In genomic region chr12:124992874-124993567, GRCh38 we compare ENCODE assay signal across 8 cellular contexts. TPM values are rescaled to one million over a fixed set of nuclear protein-coding genes. Genes with fewer than 3 reads are reported as not detected.
DNase-seq lines count a peak whose midpoint lies in the region; ATAC-seq and TF ChIP-seq lines count a peak whose summit lies in the region.

No MANE protein-coding gene starts in this region.

- H2BK120ac ChIP-seq in trophoblast cell (ENCODE audit: insufficient read depth, low read length, poor library complexity) = no peak overlapping the region

- no peak overlapping the region for H2BK12ac ChIP-seq in trophoblast cell (ENCODE audit: low read length)

- no peak overlapping the region for H3K9ac ChIP-seq in trophoblast cell (ENCODE audit: low read length)

- DNase-seq in CD4-positive, CD25-positive, alpha-beta regulatory T cell = peak; percentile 73 to 95 (median 82)
- peak; percentile 83 for DNase-seq in GM20000 (ENCODE audit: low spot score)
- peak; percentile 70 to 71 for DNase-seq in Kasumi-1 (lab: John Stamatoyannopoulos, UW)
- peak; percentile 84 to 93 (median 88) for DNase-seq in Peyer's patch
- DNase-seq in activated T-cell treated with anti-CD3 and anti-CD28 coated beads, Interleukin-2, amount 50 U/mL, for 4 hours = peak; percentile 74
- peak; percentile 49 for DNase-seq in fibroblast of villous mesenchyme (ENCODE audit: low read depth)
- DNase-seq in trophoblast cell = peak; percentile 69 to 81
- DNase-seq in upper lobe of left lung = peak in 1 of 2 donors; percentile 67

- H3K36me3 ChIP-seq in CD4-positive, CD25-positive, alpha-beta regulatory T cell (ENCODE audit: control insufficient read depth, insufficient read depth, low read length) = no peaks in the 10 kb centered on the region
- H3K36me3 ChIP-seq in Peyer's patch (no peaks in the 10 kb centered on the region), trophoblast cell (ENCODE audit: control insufficient read depth in 1 of 2, insufficient read depth in 2 of 2, low read length in 2 of 2) (no peaks in the 10 kb centered on the region), upper lobe of left lung (no peaks in the 10 kb centered on the region)

- TF ChIP-seq CTCF in GM20000 (IDR thresholded peaks at IDR 0.05; ENCODE audit: extremely low read depth, missing control alignments) (peak; percentile 51), Peyer's patch (IDR thresholded peaks at IDR 0.05) (peak; percentile 49 to 62 (median 53)), fibroblast of villous mesenchyme (IDR thresholded peaks at IDR 0.05; ENCODE audit: insufficient read depth, low read depth, low read length) (peak; percentile 26), upper lobe of left lung (IDR thresholded peaks at IDR 0.05) (peak in 1 of 6 experiments; percentile 21)

- no CpG with 5 or more reads among the region's 23 CpGs for WGBS in trophoblast cell (ENCODE audit: extremely low coverage, insufficient coverage, insufficient read length)
- WGBS in upper lobe of left lung, 2 donors = 0 to 1% methylated on average over 19 to 23 of the region's 23 CpGs

- H3K9me3 Mint-ChIP-seq in CD4-positive, CD25-positive, alpha-beta regulatory T cell = no peaks in the 10 kb centered on the region
- no peaks in the 10 kb centered on the region for H3K9me3 Mint-ChIP-seq in activated T-cell treated with anti-CD3 and anti-CD28 coated beads, Interleukin-2, amount 50 U/mL, for 4 hours

- peak overlapping the region; percentile 29 for H4K8ac ChIP-seq in trophoblast cell (ENCODE audit: low read depth, low read length)

- peak overlapping the region; percentile 69 for H3K27ac ChIP-seq in CD4-positive, CD25-positive, alpha-beta regulatory T cell (ENCODE audit: insufficient read depth, low read length, poor library complexity, severe bottlenecking)
- H3K27ac ChIP-seq in Peyer's patch = peak overlapping the region; percentile 67 to 91 (median 74)
- H3K27ac ChIP-seq in trophoblast cell (ENCODE audit: low read depth, low read length) = no peak overlapping the region
- H3K27ac ChIP-seq in upper lobe of left lung = peak overlapping the region in 1 of 4 donors; percentile 72

- peak overlapping the region; percentile 83 to 91 (median 90) for H3K27ac Mint-ChIP-seq in CD4-positive, CD25-positive, alpha-beta regulatory T cell

- H2BK5ac ChIP-seq in trophoblast cell (ENCODE audit: low read depth, low read length, poor library complexity) = no peak overlapping the region

- H3K36me3 Mint-ChIP-seq in CD4-positive, CD25-positive, alpha-beta regulatory T cell = no peaks in the 10 kb centered on the region
- H3K36me3 Mint-ChIP-seq in activated T-cell treated with anti-CD3 and anti-CD28 coated beads, Interleukin-2, amount 50 U/mL, for 4 hours (ENCODE audit: insufficient read depth) = peaks cover 1% of the 10 kb centered on the region

- H3K23ac ChIP-seq in trophoblast cell (ENCODE audit: low read length) = no peak overlapping the region

- no peaks in the 10 kb centered on the region for H3K27me3 Mint-ChIP-seq in CD4-positive, CD25-positive, alpha-beta regulatory T cell
- H3K27me3 Mint-ChIP-seq in activated T-cell treated with anti-CD3 and anti-CD28 coated beads, Interleukin-2, amount 50 U/mL, for 4 hours (ENCODE audit: low read depth) = no peaks in the 10 kb centered on the region

- H3K18ac ChIP-seq in trophoblast cell (ENCODE audit: low read length) = no peak overlapping the region

- H3K14ac ChIP-seq in trophoblast cell (ENCODE audit: low read length) = no peak overlapping the region

- no peak overlapping the region for H2AK5ac ChIP-seq in trophoblast cell (ENCODE audit: low read length)

- peak overlapping the region; percentile 94 for H3K4me3 ChIP-seq in CD4-positive, CD25-positive, alpha-beta regulatory T cell (ENCODE audit: low read depth, low read length)
- H3K4me3 ChIP-seq in Peyer's patch = peak overlapping the region; percentile 51 to 85 (median 66)
- H3K4me3 ChIP-seq in fibroblast of villous mesenchyme (ENCODE audit: low read depth, low read length) = peak overlapping the region; percentile 68
- peak overlapping the region; percentile 84 for H3K4me3 ChIP-seq in trophoblast cell (ENCODE audit: low read depth, low read length)
- H3K4me3 ChIP-seq in upper lobe of left lung = peak overlapping the region; percentile 2 to 95 (median 81)

- no peak overlapping the region for H4K12ac ChIP-seq in trophoblast cell (ENCODE audit: low read depth, low read length)

- peaks cover 28% of the 10 kb centered on the region for H3K4me1 ChIP-seq in CD4-positive, CD25-positive, alpha-beta regulatory T cell (ENCODE audit: control insufficient read depth, insufficient read depth, low read length, poor library complexity, severe bottlenecking)
- H3K4me1 ChIP-seq in Peyer's patch (peaks cover 0 to 20% (median 12%) of the 10 kb centered on the region in 4 donors), trophoblast cell (ENCODE audit: control insufficient read depth in 1 of 2, insufficient read depth in 2 of 2, low read length in 2 of 2) (peaks cover 5 to 12% of the 10 kb centered on the region in 2 experiments), upper lobe of left lung (peaks cover 22 to 31% (median 27%) of the 10 kb centered on the region in 4 donors)

- no peaks in the 10 kb centered on the region for H3K9me3 ChIP-seq in CD4-positive, CD25-positive, alpha-beta regulatory T cell (ENCODE audit: control insufficient read depth in 2 of 2, low read length in 2 of 2)
- H3K9me3 ChIP-seq in Peyer's patch = no peaks in the 10 kb centered on the region
- H3K9me3 ChIP-seq in trophoblast cell (ENCODE audit: insufficient read depth, low read depth, low read length) = no peaks in the 10 kb centered on the region
- H3K9me3 ChIP-seq in upper lobe of left lung = no peaks in the 10 kb centered on the region

- H3K27me3 ChIP-seq in CD4-positive, CD25-positive, alpha-beta regulatory T cell (ENCODE audit: control insufficient read depth, insufficient read depth, low read length) = no peaks in the 10 kb centered on the region
- H3K27me3 ChIP-seq in Peyer's patch (no peaks in the 10 kb centered on the region), trophoblast cell (ENCODE audit: insufficient read depth, low read length) (no peaks in the 10 kb centered on the region), upper lobe of left lung (no peaks in the 10 kb centered on the region)

- peak overlapping the region; percentile 78 for H3K4me2 ChIP-seq in trophoblast cell (ENCODE audit: low read length)

- ATAC-seq in CD4-positive, CD25-positive, alpha-beta regulatory T cell (ENCODE audit: low read depth in 2 of 2) = peak; percentile 44 to 56
- peak; percentile 38 to 51 for ATAC-seq in activated T-cell treated with anti-CD3 and anti-CD28 coated beads, Interleukin-2, amount 50 U/mL, for 4 hours
- ATAC-seq in upper lobe of left lung (ENCODE audit: low FRiP score in 2 of 2) = no peak

- H3K79me2 ChIP-seq in trophoblast cell (ENCODE audit: control insufficient read depth, insufficient read depth, low read length, poor library complexity) = peaks cover 7% of the 10 kb centered on the region

- H3K4me3 Mint-ChIP-seq in CD4-positive, CD25-positive, alpha-beta regulatory T cell = peak overlapping the region; percentile 88 to 96 (median 89)
- peak overlapping the region; percentile 87 for H3K4me3 Mint-ChIP-seq in activated T-cell treated with anti-CD3 and anti-CD28 coated beads, Interleukin-2, amount 50 U/mL, for 4 hours

- no peak for TF ChIP-seq EP300 in upper lobe of left lung (IDR thresholded peaks at IDR 0.05)

- H3K4me1 Mint-ChIP-seq in CD4-positive, CD25-positive, alpha-beta regulatory T cell = peaks cover 20 to 39% (median 30%) of the 10 kb centered on the region in 4 donors
- peaks cover 30% of the 10 kb centered on the region for H3K4me1 Mint-ChIP-seq in activated T-cell treated with anti-CD3 and anti-CD28 coated beads, Interleukin-2, amount 50 U/mL, for 4 hours (ENCODE audit: low read depth)

- H2AFZ ChIP-seq in trophoblast cell (ENCODE audit: insufficient read depth, low read length, poor library complexity) = peak overlapping the region; percentile 66

- no peak overlapping the region for H3K4ac ChIP-seq in trophoblast cell (ENCODE audit: low read depth, low read length)

- H3K79me1 ChIP-seq in trophoblast cell (ENCODE audit: low read length) = peaks cover 3% of the 10 kb centered on the region

- no peak overlapping the region for H4K91ac ChIP-seq in trophoblast cell (ENCODE audit: low read depth, low read length)

- no peak for TF ChIP-seq POLR2A in Peyer's patch (IDR thresholded peaks at IDR 0.05)
- no peak for TF ChIP-seq POLR2A in upper lobe of left lung (IDR thresholded peaks at IDR 0.05)

RNA-seq across cellular contexts. Expression of gene BRI3BP, which starts 0.4 kb away (rescaled TPM):
- total RNA-seq in CD4-positive, CD25-positive, alpha-beta regulatory T cell = 4.1 TPM
- 1 to 10 TPM; 2.0 to 3.4 (median 2.3) TPM for polyA plus RNA-seq in CD4-positive, CD25-positive, alpha-beta regulatory T cell
- total RNA-seq in Peyer's patch (10 to 100 TPM; 13.2 to 55.2 (median 41.8) TPM), fibroblast of villous mesenchyme (4.5 and 8.6 TPM in 2 replicates), upper lobe of left lung (1 to 10 TPM; 3.1 to 8.5 (median 6.7) TPM)
- total RNA-seq in activated T-cell treated with anti-CD3 and anti-CD28 coated beads, Interleukin-2, amount 50 U/mL, for 4 hours = 10 to 100 TPM; 23.7 to 29.8 (median 25.6) TPM
- 4.8 and 5.1 TPM in 2 replicates for polyA plus RNA-seq in trophoblast cell (2013)

RNA-seq across cellular contexts. Expression of gene DHX37, which starts 4.1 kb away (rescaled TPM):
- 33.3 TPM for total RNA-seq in CD4-positive, CD25-positive, alpha-beta regulatory T cell
- polyA plus RNA-seq in CD4-positive, CD25-positive, alpha-beta regulatory T cell = 1 to 10 TPM; 2.4 to 3.4 (median 2.9) TPM
- 10 to 100 TPM in 3 of 4 donors, 1 to 10 TPM in 1; 9.5 to 42.1 (median 23.5) TPM for total RNA-seq in Peyer's patch
- 10 to 100 TPM; 85.1 to 86.3 (median 85.2) TPM for total RNA-seq in activated T-cell treated with anti-CD3 and anti-CD28 coated beads, Interleukin-2, amount 50 U/mL, for 4 hours
- 16.4 and 17.7 TPM in 2 replicates for total RNA-seq in fibroblast of villous mesenchyme
- polyA plus RNA-seq in trophoblast cell (2013) = 10.0 and 11.2 TPM in 2 replicates
- total RNA-seq in upper lobe of left lung = 10 to 100 TPM in 5 of 6 donors, 1 to 10 TPM in 1; 7.5 to 28.3 (median 18.3) TPM

Comparison
In these comparisons a context has a peak if more than half of its experiments do, and no peak if none do; other contexts are left out.
1. ATAC-seq: peak in CD4-positive, CD25-positive, alpha-beta regulatory T cell (2 of 2) and activated T-cell treated with anti-CD3 and anti-CD28 coated beads, Interleukin-2, amount 50 U/mL, for 4 hours (2 of 2); none in upper lobe of left lung (0 of 2).
2. Peak in every context shown above with its lines, with median percentiles within 50 percentile points of each other: H3K4me3 ChIP-seq.